In the genomic region with DNA sequence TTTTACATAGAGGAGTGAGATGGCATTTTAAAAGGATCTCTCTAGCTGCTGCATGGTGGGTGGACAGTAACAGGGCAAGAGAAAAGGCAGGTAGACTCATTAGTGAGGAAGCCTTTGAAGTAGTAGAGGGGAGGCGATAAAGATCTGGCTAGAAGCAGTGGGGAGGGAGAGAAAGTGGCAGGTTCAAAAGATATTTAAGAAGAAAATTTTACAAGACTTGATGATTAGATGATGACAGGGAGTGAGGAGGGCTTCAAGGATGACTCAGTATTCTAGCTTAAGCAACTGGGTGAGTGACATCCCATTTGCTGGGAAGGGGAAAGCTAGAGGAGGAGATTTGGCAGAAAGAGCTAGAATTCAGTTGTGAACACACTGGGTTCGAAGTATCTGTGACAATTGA, we compare ENCODE assay signal across 18 cellular contexts. TPM values are rescaled to one million over a fixed set of nuclear protein-coding genes. Genes with fewer than 3 reads are reported as not detected.
DNase-seq lines count a peak whose midpoint lies in the region; ATAC-seq lines count a peak whose summit lies in the region.
"Had no signal": no experiment of that assay in that cellular context is flagged by ENCODE, and none has a peak within 500 bp of the region (broad histone marks: within the 10 kb centered on the region; RNA-seq: fewer than 3 reads in every experiment).

No MANE protein-coding gene starts in this region.

- intact Hi-C loops in naive thymus-derived CD4-positive, alpha-beta T cell (cut with micrococcal nuclease) = loop anchor here (1.0 to 2.0 kb wide), 6 partner anchors 9 to 374 kb away; partner anchors contain the start of gene MTMR14 (in 1 of the 2)

- H3K4me3 Mint-ChIP-seq in activated naive CD8-positive, alpha-beta T cell = peak overlapping the region; percentile 77
- H3K4me3 Mint-ChIP-seq in naive thymus-derived CD4-positive, alpha-beta T cell = peak overlapping the region in 1 of 10 donors; percentile 76

- ATAC-seq in naive thymus-derived CD4-positive, alpha-beta T cell = no peak
- ATAC-seq in HG03378 (IDR thresholded peaks at IDR 0.05; ENCODE audit: unreplicated experiment) (no peak), HG02852 (IDR thresholded peaks at IDR 0.05; ENCODE audit: unreplicated experiment) (no peak)
- ATAC-seq: lower lobe of right lung had no signal

- CTCF ChIA-PET in naive thymus-derived CD4-positive, alpha-beta T cell (lab: Charles Lee) = interaction anchor here (0.6 to 2.0 kb wide), 8 partner anchors 9 to 214 kb away, joined by 3 to 13 read pairs (median 4); partner anchors contain the start of gene OGG1

- POLR2A ChIA-PET in naive thymus-derived CD4-positive, alpha-beta T cell (lab: Charles Lee) = interaction anchor here (0.7 to 1.5 kb wide), 3 partner anchors 10 to 81 kb away, joined by 3 to 5 read pairs (median 4); partner anchors contain the start of gene ARPC4

- H3K4me1 ChIP-seq in naive thymus-derived CD4-positive, alpha-beta T cell (ENCODE audit: control insufficient read depth in 2 of 2, insufficient read depth in 2 of 2, low read length in 2 of 2) = peaks cover 23 to 25% of the 10 kb centered on the region in 2 donors

- no peaks in the 10 kb centered on the region for H3K9me3 ChIP-seq in KOPT-K1 (ENCODE audit: insufficient read depth, low read length, poor library complexity, severe bottlenecking)
- H3K9me3 ChIP-seq in naive thymus-derived CD4-positive, alpha-beta T cell (ENCODE audit: control insufficient read depth in 2 of 3, low read length in 3 of 3) = no peaks in the 10 kb centered on the region
- H3K9me3 ChIP-seq: lower lobe of right lung, upper lobe of left lung had no signal

- H3K4me3 ChIP-seq in naive thymus-derived CD4-positive, alpha-beta T cell (ENCODE audit: low read length) = no peak overlapping the region
- H3K4me3 ChIP-seq: lower lobe of right lung, SK-N-MC, upper lobe of left lung had no signal

- no peaks in the 10 kb centered on the region for H3K9me3 Mint-ChIP-seq in activated naive CD8-positive, alpha-beta T cell (ENCODE audit: low read depth)
- peaks cover 0 to 2% (median 0%) of the 10 kb centered on the region in 11 donors for H3K9me3 Mint-ChIP-seq in naive thymus-derived CD4-positive, alpha-beta T cell
- H3K9me3 Mint-ChIP-seq: activated B cell treated with CpG ODN at 0.5 μM for 24 hours had no signal

- H3K36me3 Mint-ChIP-seq in activated naive CD8-positive, alpha-beta T cell = no peaks in the 10 kb centered on the region
- no peaks in the 10 kb centered on the region for H3K36me3 Mint-ChIP-seq in naive thymus-derived CD4-positive, alpha-beta T cell

- peak overlapping the region; percentile 56 for H3K27ac ChIP-seq in KOPT-K1 (ENCODE audit: low read depth, low read length, poor library complexity, severe bottlenecking)
- H3K27ac ChIP-seq in naive thymus-derived CD4-positive, alpha-beta T cell (ENCODE audit: low read depth, low read length) = peak overlapping the region; percentile 32
- H3K27ac ChIP-seq: C4-2B, lower lobe of right lung, SK-N-MC, upper lobe of left lung had no signal

- H3K27ac Mint-ChIP-seq in activated naive CD8-positive, alpha-beta T cell = peak overlapping the region; percentile 83
- H3K27ac Mint-ChIP-seq in naive thymus-derived CD4-positive, alpha-beta T cell = peak overlapping the region in 7 of 9 donors; percentile 1 to 90 (median 81)

- H3K4me1 Mint-ChIP-seq in activated naive CD8-positive, alpha-beta T cell (ENCODE audit: low read depth) = peaks cover 32% of the 10 kb centered on the region
- peaks cover 28 to 43% (median 39%) of the 10 kb centered on the region in 7 donors for H3K4me1 Mint-ChIP-seq in naive thymus-derived CD4-positive, alpha-beta T cell

- DNase-seq in EH (ENCODE audit: low read depth) = peak; percentile 34
- no peak for DNase-seq in naive thymus-derived CD4-positive, alpha-beta T cell
- no peak for DNase-seq in NCI-H1694 treated with DMSO at 0.1 percent for 48 hours (lab: John Stamatoyannopoulos, UW)
- DNase-seq: aorta, lower lobe of right lung, NCI-H1092 treated with DMSO at 0.1 percent for 48 hours, NCI-H2227 treated with DMSO at 0.1 percent for 48 hours, upper lobe of left lung had no signal

- no peaks in the 10 kb centered on the region for H3K36me3 ChIP-seq in KOPT-K1 (ENCODE audit: insufficient read depth, low read length)
- peaks cover 0 to 8% (median 0%) of the 10 kb centered on the region in 3 experiments for H3K36me3 ChIP-seq in naive thymus-derived CD4-positive, alpha-beta T cell (ENCODE audit: control insufficient read depth in 2 of 3, insufficient read depth in 3 of 3, low read length in 3 of 3)
- H3K36me3 ChIP-seq: lower lobe of right lung, upper lobe of left lung had no signal

- no peaks in the 10 kb centered on the region for H3K27me3 ChIP-seq in naive thymus-derived CD4-positive, alpha-beta T cell (ENCODE audit: control insufficient read depth in 2 of 2, insufficient read depth in 2 of 2, low read length in 2 of 2)
- H3K27me3 ChIP-seq: upper lobe of left lung had no signal

- no peaks in the 10 kb centered on the region for H3K27me3 Mint-ChIP-seq in activated naive CD8-positive, alpha-beta T cell
- H3K27me3 Mint-ChIP-seq in naive thymus-derived CD4-positive, alpha-beta T cell = peaks cover 0 to 2% (median 0%) of the 10 kb centered on the region in 5 donors
- H3K27me3 Mint-ChIP-seq: activated B cell treated with CpG ODN at 0.5 μM for 24 hours had no signal

RNA-seq across cellular contexts. Expression of gene BRPF1, which starts 3.8 kb away (rescaled TPM):
- 10 to 100 TPM; 32.0 to 42.4 (median 39.5) TPM for total RNA-seq in naive thymus-derived CD4-positive, alpha-beta T cell
- polyA plus RNA-seq in naive thymus-derived CD4-positive, alpha-beta T cell = 10 to 100 TPM in 1 of 2 donors, 1 to 10 TPM in 1; 9.2 to 24.6 TPM

RNA-seq across cellular contexts. Expression of gene OGG1, which starts 22.0 kb away (rescaled TPM):
- 10 to 100 TPM; 18.8 to 42.9 (median 31.6) TPM for total RNA-seq in naive thymus-derived CD4-positive, alpha-beta T cell
- 10 to 100 TPM; 18.4 to 26.8 TPM for polyA plus RNA-seq in naive thymus-derived CD4-positive, alpha-beta T cell

RNA-seq across cellular contexts. Expression of gene CPNE9, which starts 24.1 kb away (rescaled TPM):
- 1 to 10 TPM in 1 of 5 experiments, under 1 TPM in 2, not detected in 2; 0.16 to 1.2 (median 0.35) TPM for total RNA-seq in naive thymus-derived CD4-positive, alpha-beta T cell
- under 1 TPM in 1 of 2 donors, not detected in 1; 0.67 TPM for polyA plus RNA-seq in naive thymus-derived CD4-positive, alpha-beta T cell
- total RNA-seq: aorta, Daoy, dermis microvascular lymphatic vessel endothelial cell, fibroblast of villous mesenchyme had no signal
- polyA plus RNA-seq: aorta had no signal

RNA-seq across cellular contexts. Expression of gene CAMK1, which starts 42.0 kb away (rescaled TPM):
- total RNA-seq in naive thymus-derived CD4-positive, alpha-beta T cell = 10 to 100 TPM in 2 of 5 experiments, 1 to 10 TPM in 3; 2.1 to 36.3 (median 2.5) TPM
- 1 to 10 TPM in 1 of 2 donors, under 1 TPM in 1; 0.85 to 2.1 TPM for polyA plus RNA-seq in naive thymus-derived CD4-positive, alpha-beta T cell
